Comparison of ENCODE assay signal across 30 cellular contexts in genomic region chr3:165404357-165405042, GRCh38.
A peak's percentile ranks its signal among the peaks of the same experiment; 100 is the strongest.
DNase-seq lines count a peak whose midpoint lies in the region; ATAC-seq, FAIRE-seq and TF ChIP-seq lines count a peak whose summit lies in the region.
"Had no signal": no experiment of that assay in that cellular context is flagged by ENCODE, and none has a peak within 500 bp of the region (broad histone marks: within the 10 kb centered on the region; RNA-seq: fewer than 3 reads in every experiment).

No MANE protein-coding gene starts in this region.

- intact Hi-C loops in pancreas (cut with DNase I) (no loop called here), posterior vena cava (cut with DNase I) (no loop called here)

- no peaks in the 10 kb centered on the region for H3K4me1 ChIP-seq in pancreas
- H3K4me1 ChIP-seq: A549, psoas muscle, tibial artery, vagina had no signal

- H3K27me3 ChIP-seq in pancreas = no peaks in the 10 kb centered on the region
- H3K27me3 ChIP-seq: brain microvascular endothelial cell, neutrophil, tibial artery, vagina had no signal

- TF ChIP-seq CTCF in pancreas (IDR thresholded peaks at IDR 0.05) = no peak

- ATAC-seq in pancreas = peak in 3 of 4 donors; percentile 32 to 39 (median 35)
- no peak for ATAC-seq in HG03097 (IDR thresholded peaks at IDR 0.05; ENCODE audit: low FRiP score, unreplicated experiment)
- ATAC-seq: psoas muscle had no signal

- no peak overlapping the region for H3K27ac ChIP-seq in pancreas
- H3K27ac ChIP-seq: A549, brain microvascular endothelial cell, GM23248, neutrophil, psoas muscle, tibial artery, vagina had no signal

- 73 to 74% methylated on average over 4 of the region's 4 CpGs for WGBS in pancreas, 2 donors

- H3K36me3 ChIP-seq in pancreas = no peaks in the 10 kb centered on the region
- H3K36me3 ChIP-seq: brain microvascular endothelial cell, neutrophil, tibial artery, vagina had no signal

- H3K9me3 ChIP-seq in pancreas = no peaks in the 10 kb centered on the region
- H3K9me3 ChIP-seq: A549, neutrophil, psoas muscle, tibial artery, vagina had no signal

- no peak for FAIRE-seq in pancreas (lab: Jason Lieb, UNC)
- FAIRE-seq: A549, D721Med, frontal cortex, RCC 7860 had no signal

- DNase-seq in NCI-H510A treated with DMSO at 0.1 percent for 48 hours (lab: John Stamatoyannopoulos, UW) (peak; percentile 12), NCI-H510A (lab: John Stamatoyannopoulos, UW) (no peak), HT-29 (ENCODE audit: low spot score) (peak; percentile 43), islet precursor cell (peak; percentile 53), pancreas (no peak), SKM-1 (lab: John Stamatoyannopoulos, UW; ENCODE audit: unreplicated experiment) (no peak), posterior vena cava (ENCODE audit: low spot score) (no peak)
- DNase-seq: activated CD4-positive, alpha-beta T cell treated with anti-CD3 and anti-CD28 coated beads for 4 hours; activated T-cell treated with anti-CD3 and anti-CD28 coated beads for 4 hours; amniotic stem cell; brain microvascular endothelial cell; CD4-positive, alpha-beta T cell; cerebellar nuclear complex; GM23248; mammary epithelial cell; NCI-H2171 treated with DMSO at 0.1 percent for 48 hours; NCI-H524; psoas muscle; SIG-M5; stimulated activated CD4-positive, alpha-beta T cell treated with anti-CD3 and anti-CD28 coated beads, Interleukin-15, amount 100 ng/mL, for 24 hours; stimulated activated CD4-positive, alpha-beta T cell treated with anti-CD3 and anti-CD28 coated beads, Interleukin-4, amount 100 ng/mL, for 4 hours; SW 1271; tibial artery had no signal

- H3K4me3 ChIP-seq in pancreas = no peak overlapping the region
- H3K4me3 ChIP-seq: A549, GM23248, psoas muscle, tibial artery, vagina had no signal

Comparison
In these comparisons a context has a peak if more than half of its experiments do, and no peak if none do; other contexts are left out.
1. DNase-seq: peak in NCI-H510A treated with DMSO at 0.1 percent for 48 hours (single experiment), HT-29 (single experiment) and islet precursor cell (single experiment); none in NCI-H510A (single experiment), pancreas (0 of 6), SKM-1 (single experiment) and posterior vena cava (single experiment).